ENCODE assay signal across 24 cellular contexts in the genomic region with DNA sequence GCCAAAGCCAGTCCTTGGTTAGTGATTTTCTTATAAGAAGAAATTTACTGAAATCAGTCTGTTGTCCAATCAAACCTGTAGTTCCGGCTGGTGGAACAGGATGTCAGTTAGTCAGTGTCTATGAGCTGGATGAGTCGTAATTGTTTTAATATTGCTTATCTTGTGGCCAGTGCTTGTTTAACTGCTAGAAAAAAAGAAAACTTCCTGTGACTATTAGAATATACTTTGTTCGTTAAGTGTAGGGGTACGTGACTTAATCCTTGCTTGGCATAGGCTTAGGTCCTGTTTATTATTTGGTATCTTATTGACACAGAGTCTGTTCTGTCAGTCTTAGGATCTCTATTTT.
"Had no signal": no experiment of that assay in that cellular context is flagged by ENCODE, and none has a peak within 500 bp of the region (broad histone marks: within the 10 kb centered on the region; RNA-seq: fewer than 3 reads in every experiment).

No MANE protein-coding gene starts in this region.

- H3K27me3 ChIP-seq: adrenal gland, cardiac muscle cell, heart left ventricle, right lobe of liver, stomach, suprapubic skin, tibial nerve had no signal

- H3K4me3 ChIP-seq: adrenal gland, cardiac muscle cell, heart left ventricle, lower lobe of right lung, right lobe of liver, stomach, suprapubic skin, tibial nerve had no signal

- DNase-seq: activated B cell treated with CpG ODN at 0.5 μM for 24 hours; activated CD4-positive, alpha-beta T cell treated with anti-CD3 and anti-CD28 coated beads for 36 hours; activated CD4-positive, alpha-beta T cell treated with anti-CD3 and anti-CD28 coated beads, Interleukin-2, amount 50 U/mL, for 4 hours; activated CD8-positive, alpha-beta memory T cell treated with anti-CD3 and anti-CD28 coated beads for 24 hours; activated CD8-positive, alpha-beta memory T cell treated with anti-CD3 and anti-CD28 coated beads, Interleukin-2, amount 50 U/mL, for 4 hours; activated T-cell treated with anti-CD3 and anti-CD28 coated beads, Interleukin-2, amount 50 U/mL, for 24 hours; adrenal gland; heart left ventricle; kidney; lower lobe of right lung; naive thymus-derived CD4-positive, alpha-beta T cell; occipital lobe; right lobe of liver; small intestine; stimulated activated CD4-positive, alpha-beta T cell treated with anti-CD3 and anti-CD28 coated beads, Interleukin-2, amount 100 ng/mL, for 24 hours; stomach; T-helper 9 cell had no signal

- ATAC-seq: activated CD4-positive, alpha-beta T cell treated with anti-CD3 and anti-CD28 coated beads for 36 hours; activated T-helper 17 cell treated with anti-CD3 and anti-CD28 coated beads, Interleukin-2, amount 50 U/mL, for 72 hours; esophagus mucosa; heart left ventricle; left lobe of liver; lower lobe of right lung; naive thymus-derived CD4-positive, alpha-beta T cell; right lobe of liver; stimulated activated memory B cell treated with anti-CD40 and anti-IgM and Interleukin-4, amounts not matched to agents 10 μg/mL and 1 μg/mL and 100 μg/mL, for 72 hours had no signal

- H3K27ac ChIP-seq: adrenal gland, cardiac muscle cell, heart left ventricle, lower lobe of right lung, right lobe of liver, stomach, suprapubic skin, tibial nerve had no signal

- FAIRE-seq: kidney, small intestine had no signal

- H3K9me3 ChIP-seq: adrenal gland, heart left ventricle, lower lobe of right lung, right lobe of liver, stomach, suprapubic skin, tibial nerve had no signal

- H3K36me3 ChIP-seq: adrenal gland, cardiac muscle cell, heart left ventricle, lower lobe of right lung, right lobe of liver, stomach, suprapubic skin, tibial nerve had no signal

- H3K4me1 ChIP-seq: adrenal gland, heart left ventricle, lower lobe of right lung, right lobe of liver, stomach, suprapubic skin, tibial nerve had no signal
